ENCODE assay signal across 1 cellular context in genomic region chr7:116540743-116541142, GRCh38.
TF ChIP-seq lines count a peak whose summit lies in the region.

No MANE protein-coding gene starts in this region.

TF ChIP-seq in SK-N-SH, 30 proteins besides CTCF, POLR2A, EP300 and RAD21 (continued from another document):
- TF ChIP-seq, protein P1, sequence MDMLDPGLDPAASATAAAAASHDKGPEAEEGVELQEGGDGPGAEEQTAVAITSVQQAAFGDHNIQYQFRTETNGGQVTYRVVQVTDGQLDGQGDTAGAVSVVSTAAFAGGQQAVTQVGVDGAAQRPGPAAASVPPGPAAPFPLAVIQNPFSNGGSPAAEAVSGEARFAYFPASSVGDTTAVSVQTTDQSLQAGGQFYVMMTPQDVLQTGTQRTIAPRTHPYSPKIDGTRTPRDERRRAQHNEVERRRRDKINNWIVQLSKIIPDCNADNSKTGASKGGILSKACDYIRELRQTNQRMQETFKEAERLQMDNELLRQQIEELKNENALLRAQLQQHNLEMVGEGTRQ (IDR thresholded peaks at IDR 0.05; ENCODE audit: borderline replicate concordance, low read depth, low read length), result no peak
- no peak for TF ChIP-seq POLR2AphosphoS5 (IDR thresholded peaks at IDR 0.05; ENCODE audit: low read depth, low read length)
- no peak for TF ChIP-seq MXI1 (IDR thresholded peaks at IDR 0.05; ENCODE audit: low read depth, low read length)
- no peak for TF ChIP-seq TAF1 (IDR thresholded peaks at IDR 0.05; ENCODE audit: borderline replicate concordance, low read depth, low read length)
- TF ChIP-seq, protein P2, sequence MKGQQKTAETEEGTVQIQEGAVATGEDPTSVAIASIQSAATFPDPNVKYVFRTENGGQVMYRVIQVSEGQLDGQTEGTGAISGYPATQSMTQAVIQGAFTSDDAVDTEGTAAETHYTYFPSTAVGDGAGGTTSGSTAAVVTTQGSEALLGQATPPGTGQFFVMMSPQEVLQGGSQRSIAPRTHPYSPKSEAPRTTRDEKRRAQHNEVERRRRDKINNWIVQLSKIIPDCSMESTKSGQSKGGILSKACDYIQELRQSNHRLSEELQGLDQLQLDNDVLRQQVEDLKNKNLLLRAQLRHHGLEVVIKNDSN (IDR thresholded peaks at IDR 0.05; ENCODE audit: borderline replicate concordance, low read depth), result no peak
- no peak for TF ChIP-seq ELF1 (IDR thresholded peaks at IDR 0.05)
- TF ChIP-seq RFX5 (IDR thresholded peaks at IDR 0.05; ENCODE audit: low read length), result no peak
- TF ChIP-seq SIN3A (IDR thresholded peaks at IDR 0.05; ENCODE audit: borderline replicate concordance, low read depth, low read length), result no peak
- TF ChIP-seq JUND (IDR thresholded peaks at IDR 0.05), result no peak; the same call in 1 of the 2 replicates
- TF ChIP-seq REST (IDR thresholded peaks at IDR 0.05; ENCODE audit: low read depth, low read length), result no peak
- TF ChIP-seq CHD2 (IDR thresholded peaks at IDR 0.05; ENCODE audit: low read length, partially characterized antibody), result no peak
